Comparison of ENCODE assay signal across 6 cellular contexts in genomic region chr17:37457801-37458200, GRCh38. TPM values are rescaled to one million over a fixed set of nuclear protein-coding genes. Genes with fewer than 3 reads are reported as not detected.
DNase-seq lines count a peak whose midpoint lies in the region; ATAC-seq, FAIRE-seq and TF ChIP-seq lines count a peak whose summit lies in the region.
"Not testable (repeated sequence)": the region's sequence is repeated elsewhere in the genome, so short reads cannot be mapped to it uniquely, and the experiment has no call there.

No MANE protein-coding gene starts in this region.

- not testable (repeated sequence) for H3K4me1 Mint-ChIP-seq in CD4-positive, CD25-positive, alpha-beta regulatory T cell; activated naive CD4-positive, alpha-beta T cell treated with anti-CD3 and anti-CD28 coated beads for 36 hours (ENCODE audit: low read depth)
- H3K4me1 Mint-ChIP-seq in WTC11 = peaks cover 14% of the 10 kb centered on the region

- TF ChIP-seq CTCF in HEK293 (tag by site-specific recombination; IDR thresholded peaks at IDR 0.05); WTC11 (IDR thresholded peaks at IDR 0.05); K562 (IDR thresholded peaks at IDR 0.05 in 2 of 3, conservative IDR thresholded peaks at IDR 0.05 in 1 of 3; ENCODE audit: insufficient read depth in 2 of 3, low read depth in 1 of 3, low read length in 3 of 3); osteoblast (IDR thresholded peaks at IDR 0.05; ENCODE audit: extremely low read depth, low read depth, low read length): not testable (repeated sequence)

- DNase-seq in CD4-positive, CD25-positive, alpha-beta regulatory T cell; WTC11 (ENCODE audit: low spot score); activated naive CD4-positive, alpha-beta T cell treated with anti-CD3 and anti-CD28 coated beads for 36 hours; K562 (ENCODE audit: extremely low read depth in 1 of 4, low spot score in 3 of 4): not testable (repeated sequence)
- DNase-seq in osteoblast (ENCODE audit: insufficient read length, low spot score, missing footprints) = peak; percentile 22

- WGBS in K562 (ENCODE audit: insufficient coverage, low coverage, missing lambda C conversion rate) = 66% methylated on average over 3 of the region's 3 CpGs

- not testable (repeated sequence) for ATAC-seq in CD4-positive, CD25-positive, alpha-beta regulatory T cell (ENCODE audit: low read depth in 2 of 2); WTC11; K562

- not testable (repeated sequence) for H3K9me1 ChIP-seq in K562 (ENCODE audit: control insufficient read depth, insufficient read depth, low read length)

- H3K9me3 ChIP-seq in CD4-positive, CD25-positive, alpha-beta regulatory T cell (ENCODE audit: control insufficient read depth in 2 of 2, low read length in 2 of 2); HEK293 (ENCODE audit: control insufficient read depth, insufficient read depth, low read depth, low read length); K562 (replicated peaks; ENCODE audit: control insufficient read depth, insufficient read depth, low read depth, low read length); osteoblast (ENCODE audit: low read depth, low read length): not testable (repeated sequence)

- H3K27me3 Mint-ChIP-seq in CD4-positive, CD25-positive, alpha-beta regulatory T cell; WTC11 (ENCODE audit: low read depth); activated naive CD4-positive, alpha-beta T cell treated with anti-CD3 and anti-CD28 coated beads for 36 hours (ENCODE audit: low read depth): not testable (repeated sequence)

- BruUV-seq in K562 (replicated peaks; lab: Mats Ljungman, UMichigan) = not testable (repeated sequence)

- peak overlapping the region; percentile 9 to 52 (median 11) for H3K27ac Mint-ChIP-seq in CD4-positive, CD25-positive, alpha-beta regulatory T cell
- H3K27ac Mint-ChIP-seq in WTC11 = peak overlapping the region; percentile 18; the same call in 1 of the 2 replicates
- peak overlapping the region; percentile 36 for H3K27ac Mint-ChIP-seq in activated naive CD4-positive, alpha-beta T cell treated with anti-CD3 and anti-CD28 coated beads for 36 hours

- not testable (repeated sequence) for TF ChIP-seq EP300 in K562 (IDR thresholded peaks at IDR 0.05; ENCODE audit: low read length)

- POLR2A ChIA-PET in HEK293 (lab: Yijun Ruan, JAX) (interaction anchor here (0.7 kb wide), 1 partner anchor 169 kb away, joined by 3 read pairs; no protein-coding TSS in a partner anchor), WTC11 (lab: Charles Lee) (interaction anchor here (0.6 kb wide), 1 partner anchor 559 kb away, joined by 3 read pairs; no protein-coding TSS in a partner anchor), K562 (lab: Yijun Ruan, JAX) (interaction anchor here (1.5 kb wide), 1 partner anchor 19 kb away, joined by 5 read pairs; no protein-coding TSS in a partner anchor)

- not testable (repeated sequence) for H3K9ac ChIP-seq in K562 (ENCODE audit: insufficient read depth in 1 of 2, low read depth in 2 of 2, low read length in 2 of 2)

- in situ Hi-C loops in K562 (cut with MboI) = not testable (repeated sequence)

- H3K4me2 ChIP-seq in K562 (ENCODE audit: insufficient read depth, low read length); osteoblast (ENCODE audit: insufficient read depth, low read length): not testable (repeated sequence)

- TF ChIP-seq POLR2A in K562 (conservative IDR thresholded peaks at IDR 0.05) = not testable (repeated sequence)

- H4K20me1 ChIP-seq in K562 (replicated peaks; ENCODE audit: control insufficient read depth, insufficient read depth, low read length); osteoblast (ENCODE audit: insufficient read depth, low read length): not testable (repeated sequence)

- H3K9me3 Mint-ChIP-seq in CD4-positive, CD25-positive, alpha-beta regulatory T cell; WTC11; activated naive CD4-positive, alpha-beta T cell treated with anti-CD3 and anti-CD28 coated beads for 36 hours: not testable (repeated sequence)

- not testable (repeated sequence) for H3K27me3 ChIP-seq in CD4-positive, CD25-positive, alpha-beta regulatory T cell (ENCODE audit: control insufficient read depth, insufficient read depth, low read length); K562 (ENCODE audit: control insufficient read depth in 2 of 2, insufficient read depth in 2 of 2, low read length in 2 of 2); osteoblast (ENCODE audit: insufficient read depth, low read length)

- H3K4me3 Mint-ChIP-seq in CD4-positive, CD25-positive, alpha-beta regulatory T cell; WTC11; activated naive CD4-positive, alpha-beta T cell treated with anti-CD3 and anti-CD28 coated beads for 36 hours: not testable (repeated sequence)

- H3K36me3 ChIP-seq in CD4-positive, CD25-positive, alpha-beta regulatory T cell (ENCODE audit: control insufficient read depth, insufficient read depth, low read length); osteoblast (ENCODE audit: insufficient read depth, low read length): not testable (repeated sequence)
- H3K36me3 ChIP-seq in HEK293 (ENCODE audit: control insufficient read depth in 2 of 2, insufficient read depth in 1 of 2, low read length in 2 of 2) (peaks cover 32 to 36% of the 10 kb centered on the region in 2 experiments), K562 (ENCODE audit: control insufficient read depth, insufficient read depth, low read length) (peaks cover 11% of the 10 kb centered on the region; the same call in 2 of the 3 replicates)

- H2AFZ ChIP-seq in K562 (ENCODE audit: low read depth, low read length); osteoblast (ENCODE audit: low read length): not testable (repeated sequence)

- not testable (repeated sequence) for TF ChIP-seq RAD21 in K562 (CRISPR knock-in tag; conservative IDR thresholded peaks at IDR 0.05 in 1 of 2, IDR thresholded peaks at IDR 0.05 in 1 of 2)

- peaks cover 26% of the 10 kb centered on the region for H3K36me3 Mint-ChIP-seq in CD4-positive, CD25-positive, alpha-beta regulatory T cell
- H3K36me3 Mint-ChIP-seq in WTC11 = not testable (repeated sequence)
- H3K36me3 Mint-ChIP-seq in activated naive CD4-positive, alpha-beta T cell treated with anti-CD3 and anti-CD28 coated beads for 36 hours (ENCODE audit: low read depth) = peaks cover 24% of the 10 kb centered on the region

- not testable (repeated sequence) for H3K79me2 ChIP-seq in K562 (ENCODE audit: control insufficient read depth, insufficient read depth, low read length); osteoblast (ENCODE audit: insufficient read depth, low read length)

- intact Hi-C loops in activated naive CD4-positive, alpha-beta T cell treated with anti-CD3 and anti-CD28 coated beads for 36 hours (cut with micrococcal nuclease); K562 (cut with micrococcal nuclease): not testable (repeated sequence)

- not testable (repeated sequence) for H3K4me3 ChIP-seq in CD4-positive, CD25-positive, alpha-beta regulatory T cell (ENCODE audit: low read depth, low read length); HEK293 (ENCODE audit: low read depth, low read length); K562; osteoblast (ENCODE audit: insufficient read depth, low read length)

- not testable (repeated sequence) for H3K27ac ChIP-seq in CD4-positive, CD25-positive, alpha-beta regulatory T cell (ENCODE audit: insufficient read depth, low read length, poor library complexity, severe bottlenecking); HEK293 (ENCODE audit: extremely low read depth, low read depth, low read length); K562 (ENCODE audit: extremely low read depth, low read depth, low read length); osteoblast (ENCODE audit: low read depth, low read length)

- CTCF ChIA-PET in HEK293 (lab: Yijun Ruan, JAX) = interaction anchor here (0.7 kb wide), 1 partner anchor 62 kb away, joined by 4 read pairs; no protein-coding TSS in a partner anchor
- CTCF ChIA-PET in WTC11 (lab: Charles Lee); activated naive CD4-positive, alpha-beta T cell treated with anti-CD3 and anti-CD28 coated beads for 36 hours (lab: Charles Lee); K562 (lab: Yijun Ruan, JAX; ENCODE audit: low intra/inter-chr PET ratio): not testable (repeated sequence)

- not testable (repeated sequence) for H3K4me1 ChIP-seq in CD4-positive, CD25-positive, alpha-beta regulatory T cell (ENCODE audit: control insufficient read depth, insufficient read depth, low read length, poor library complexity, severe bottlenecking); HEK293 (ENCODE audit: control insufficient read depth, insufficient read depth, low read length); K562 (replicated peaks in 1 of 2; ENCODE audit: control insufficient read depth in 2 of 2, insufficient read depth in 2 of 2, low read length in 2 of 2)
- H3K4me1 ChIP-seq in osteoblast (ENCODE audit: insufficient read depth, low read length) = peaks cover 13% of the 10 kb centered on the region

- FAIRE-seq in K562 (lab: Jason Lieb, UNC) = not testable (repeated sequence)

RNA-seq across cellular contexts. Expression of gene DUSP14, which starts 31.9 kb away (rescaled TPM):
- total RNA-seq in CD4-positive, CD25-positive, alpha-beta regulatory T cell = 2.4 TPM
- polyA plus RNA-seq in CD4-positive, CD25-positive, alpha-beta regulatory T cell = 1 to 10 TPM; 4.7 to 9.4 (median 7.7) TPM
- total RNA-seq in WTC11 (2021) (18.2 to 22.4 TPM (median 18.9 TPM) in 3 replicates), K562 (2014; rRNA removed) (27.7 and 37.2 TPM in 2 replicates), K562 (2014; rRNA removed; fragmentation: Illumina TruSeq; extraction: Trizol) (19.6 and 20.2 TPM in 2 replicates), K562 (2015; rRNA removed; fragmentation: Illumina TruSeq; extraction: Trizol) (23.6 and 26.9 TPM in 2 replicates), K562 (2021) (24.8 and 25.3 TPM in 2 replicates), osteoblast (79.3 and 97.7 TPM in 2 replicates)
- 1 to 10 TPM; 7.0 to 7.9 TPM for total RNA-seq in activated naive CD4-positive, alpha-beta T cell treated with anti-CD3 and anti-CD28 coated beads for 36 hours
- total RNA-seq in K562 (2011; cell fraction: chromatin; rRNA removed; ENCODE audit: low replicate concordance) = 14.7 and 22.3 TPM in 2 replicates
- total RNA-seq in K562 (2011; cell fraction: nucleolus; rRNA removed) = 15.7 and 17.9 TPM in 2 replicates
- 15.3 and 18.4 TPM in 2 replicates for total RNA-seq in K562 (2011; cell fraction: nucleoplasm; rRNA removed)
- polyA plus RNA-seq in K562 (2011; rRNA removed) (21.4 and 36.7 TPM in 2 replicates), K562 (2014; fragmentation: Illumina TruSeq; extraction: Trizol) (36.2 and 43.1 TPM in 2 replicates), K562 (2014; fragmentation: Nextera tagmentation; extraction: Ambion mirVana) (10 to 100 TPM; 64.0 to 74.0 TPM), K562 (2014; rRNA removed) (31.8 and 38.0 TPM in 2 replicates)
- 26.9 and 54.6 TPM in 2 replicates for polyA plus RNA-seq in K562 (2011; cell fraction: cytosol; rRNA removed)
- polyA plus RNA-seq in K562 (2011; cell fraction: nucleus; rRNA removed) = 11.2 and 17.7 TPM in 2 replicates
- 21.4 and 25.4 TPM in 2 replicates for polyA plus RNA-seq in K562 (2012)
- 12.8 and 26.0 TPM in 2 replicates for polyA minus RNA-seq in K562 (2011; rRNA and poly(A)+ RNA removed)
- 8.5 and 12.9 TPM in 2 replicates for polyA minus RNA-seq in K562 (2011; cell fraction: cytosol; rRNA and poly(A)+ RNA removed)
- polyA minus RNA-seq in K562 (2011; cell fraction: nucleus; rRNA and poly(A)+ RNA removed) = 4.0 and 4.1 TPM in 2 replicates

RNA-seq across cellular contexts. Expression of gene TADA2A, which starts 51.1 kb away (rescaled TPM):
- 20.2 TPM for total RNA-seq in CD4-positive, CD25-positive, alpha-beta regulatory T cell
- 10 to 100 TPM in 1 of 4 donors, 1 to 10 TPM in 3; 6.3 to 11.1 (median 6.5) TPM for polyA plus RNA-seq in CD4-positive, CD25-positive, alpha-beta regulatory T cell
- 16.5 to 22.2 TPM (median 19.2 TPM) in 3 replicates for total RNA-seq in WTC11 (2021)
- total RNA-seq in activated naive CD4-positive, alpha-beta T cell treated with anti-CD3 and anti-CD28 coated beads for 36 hours = 10 to 100 TPM; 27.3 to 29.5 TPM
- 94.9 and 117 TPM in 2 replicates for total RNA-seq in K562 (2011; cell fraction: chromatin; rRNA removed; ENCODE audit: low replicate concordance)
- 54.7 and 67.1 TPM in 2 replicates for total RNA-seq in K562 (2011; cell fraction: nucleolus; rRNA removed)
- total RNA-seq in K562 (2011; cell fraction: nucleoplasm; rRNA removed) = 48.3 and 51.1 TPM in 2 replicates
- total RNA-seq in K562 (2014; rRNA removed) = 13.8 and 20.0 TPM in 2 replicates
- 25.0 and 27.0 TPM in 2 replicates for total RNA-seq in K562 (2014; rRNA removed; fragmentation: Illumina TruSeq; extraction: Trizol)
- total RNA-seq in K562 (2015; rRNA removed; fragmentation: Illumina TruSeq; extraction: Trizol) = 21.8 and 24.1 TPM in 2 replicates
- 24.8 and 26.9 TPM in 2 replicates for total RNA-seq in K562 (2021)
- 13.6 and 24.6 TPM in 2 replicates for polyA plus RNA-seq in K562 (2011; rRNA removed)
- 7.5 and 9.1 TPM in 2 replicates for polyA plus RNA-seq in K562 (2011; cell fraction: cytosol; rRNA removed)
- polyA plus RNA-seq in K562 (2011; cell fraction: nucleus; rRNA removed) = 32.1 and 42.8 TPM in 2 replicates
- 21.9 and 30.7 TPM in 2 replicates for polyA plus RNA-seq in K562 (2012)
- 27.1 and 37.7 TPM in 2 replicates for polyA plus RNA-seq in K562 (2014; fragmentation: Illumina TruSeq; extraction: Trizol)
- 10 to 100 TPM; 28.0 to 33.5 TPM for polyA plus RNA-seq in K562 (2014; fragmentation: Nextera tagmentation; extraction: Ambion mirVana)
- polyA plus RNA-seq in K562 (2014; rRNA removed) = 18.5 and 21.3 TPM in 2 replicates
- 37.8 and 62.7 TPM in 2 replicates for polyA minus RNA-seq in K562 (2011; rRNA and poly(A)+ RNA removed)
- polyA minus RNA-seq in K562 (2011; cell fraction: cytosol; rRNA and poly(A)+ RNA removed) = 10.0 and 13.8 TPM in 2 replicates
- polyA minus RNA-seq in K562 (2011; cell fraction: nucleus; rRNA and poly(A)+ RNA removed) = 32.9 and 33.0 TPM in 2 replicates
- total RNA-seq in osteoblast = 18.6 and 21.4 TPM in 2 replicates

RNA-seq across cellular contexts. Expression of gene ACACA, which starts 51.2 kb away (rescaled TPM):
- 42.9 TPM for total RNA-seq in CD4-positive, CD25-positive, alpha-beta regulatory T cell
- 1 to 10 TPM; 7.4 to 9.8 (median 9.5) TPM for polyA plus RNA-seq in CD4-positive, CD25-positive, alpha-beta regulatory T cell
- 167 to 177 TPM (median 173 TPM) in 3 replicates for total RNA-seq in WTC11 (2021)
- 10 to 100 TPM; 52.6 to 59.8 TPM for total RNA-seq in activated naive CD4-positive, alpha-beta T cell treated with anti-CD3 and anti-CD28 coated beads for 36 hours
- total RNA-seq in K562 (2011; cell fraction: chromatin; rRNA removed; ENCODE audit: low replicate concordance) = 448 and 898 TPM in 2 replicates
- 215 and 247 TPM in 2 replicates for total RNA-seq in K562 (2011; cell fraction: nucleolus; rRNA removed)
- total RNA-seq in K562 (2011; cell fraction: nucleoplasm; rRNA removed) = 361 and 377 TPM in 2 replicates
- 47.0 and 67.8 TPM in 2 replicates for total RNA-seq in K562 (2014; rRNA removed)
- 88.4 and 95.3 TPM in 2 replicates for total RNA-seq in K562 (2014; rRNA removed; fragmentation: Illumina TruSeq; extraction: Trizol)
- total RNA-seq in K562 (2015; rRNA removed; fragmentation: Illumina TruSeq; extraction: Trizol) = 94.7 and 100 TPM in 2 replicates
- total RNA-seq in K562 (2021) = 135 and 151 TPM in 2 replicates
- polyA plus RNA-seq in K562 (2011; rRNA removed) = 64.7 and 103 TPM in 2 replicates
- 76.2 and 81.2 TPM in 2 replicates for polyA plus RNA-seq in K562 (2011; cell fraction: cytosol; rRNA removed)
- 143 and 189 TPM in 2 replicates for polyA plus RNA-seq in K562 (2011; cell fraction: nucleus; rRNA removed)
- polyA plus RNA-seq in K562 (2012) = 48.1 and 76.8 TPM in 2 replicates
- polyA plus RNA-seq in K562 (2014; fragmentation: Illumina TruSeq; extraction: Trizol) = 93.5 and 94.1 TPM in 2 replicates
- 10 to 100 TPM; 35.9 to 42.9 TPM for polyA plus RNA-seq in K562 (2014; fragmentation: Nextera tagmentation; extraction: Ambion mirVana)
- polyA plus RNA-seq in K562 (2014; rRNA removed) = 54.9 and 55.3 TPM in 2 replicates
- polyA minus RNA-seq in K562 (2011; rRNA and poly(A)+ RNA removed) = 202 and 328 TPM in 2 replicates
- 111 and 229 TPM in 2 replicates for polyA minus RNA-seq in K562 (2011; cell fraction: cytosol; rRNA and poly(A)+ RNA removed)
- 265 and 290 TPM in 2 replicates for polyA minus RNA-seq in K562 (2011; cell fraction: nucleus; rRNA and poly(A)+ RNA removed)
- total RNA-seq in osteoblast = 78.9 and 86.6 TPM in 2 replicates
